ENCODE assay signal across 25 cellular contexts in the genomic region with DNA sequence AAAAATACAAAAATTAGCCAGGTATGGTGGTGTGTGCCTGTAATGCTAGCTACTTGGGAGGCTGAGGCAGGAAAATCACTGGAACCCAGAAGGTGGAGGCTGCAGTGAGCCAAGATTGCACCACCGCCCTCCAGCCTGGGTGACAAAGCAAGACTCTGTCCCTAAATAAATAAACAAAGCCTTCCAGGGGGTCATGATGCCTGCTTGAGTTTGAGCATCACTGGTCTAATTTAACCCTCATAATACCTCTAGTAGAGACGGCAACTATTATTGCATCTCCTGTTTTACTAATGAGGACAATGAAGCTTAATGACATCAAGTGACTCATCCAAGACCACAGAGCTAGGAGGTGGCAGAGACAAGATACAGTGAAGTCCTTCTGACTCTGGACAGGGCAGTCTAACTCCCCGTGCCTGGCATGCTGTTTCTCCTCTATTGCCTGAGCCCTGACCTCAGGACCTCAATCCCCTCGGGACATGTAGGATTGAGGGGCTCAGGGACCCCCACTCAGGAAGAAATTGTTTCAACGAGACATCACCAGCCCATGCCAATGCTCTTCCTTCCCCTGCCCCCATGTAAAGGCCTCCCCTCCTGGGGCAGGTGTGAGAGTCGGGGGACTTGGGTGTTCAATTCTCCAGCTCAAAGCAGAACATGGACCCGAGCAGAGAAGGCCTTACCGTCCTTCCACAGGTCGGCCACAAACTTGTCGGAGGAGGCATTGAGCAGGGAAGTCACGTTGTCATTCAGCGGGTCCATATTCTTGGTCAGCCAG.
"Had no signal": no experiment of that assay in that cellular context is flagged by ENCODE, and none has a peak within 500 bp of the region (broad histone marks: within the 10 kb centered on the region; RNA-seq: fewer than 3 reads in every experiment).

No MANE protein-coding gene starts in this region.

- H3K27ac ChIP-seq: adrenal gland, cardiac muscle cell, colonic mucosa, heart right ventricle, left lung, right lobe of liver, skin epidermis, tibial nerve, WERI-Rb-1 had no signal

- H3K4me3 ChIP-seq: adrenal gland, cardiac muscle cell, colonic mucosa, heart right ventricle, left lung, lung, right lobe of liver, skin epidermis, tibial nerve had no signal

- H3K4me1 ChIP-seq: adrenal gland, colonic mucosa, heart right ventricle, left lung, right lobe of liver, tibial nerve had no signal

- DNase-seq: activated CD4-positive, alpha-beta T cell treated with anti-CD3 and anti-CD28 coated beads for 48 hours; activated CD4-positive, alpha-beta T cell treated with anti-CD3 and anti-CD28 coated beads, Interleukin-2, amount 50 U/mL, for 48 hours; activated CD8-positive, alpha-beta memory T cell treated with anti-CD3 and anti-CD28 coated beads for 24 hours; activated effector memory CD4-positive, alpha-beta T cell treated with anti-CD3 and anti-CD28 coated beads, Interleukin-2, amount 50 U/mL, for 16 hours; activated naive CD4-positive, alpha-beta T cell treated with anti-CD3 and anti-CD28 coated beads for 36 hours; activated naive CD8-positive, alpha-beta T cell treated with anti-CD3 and anti-CD28 coated beads for 36 hours; adrenal gland; aorta; cerebellar nuclear complex; colonic mucosa; effector memory CD4-positive, alpha-beta T cell; heart right ventricle; kidney glomerular epithelial cell; left lung; mesendoderm; stimulated activated CD4-positive, alpha-beta T cell treated with anti-CD3 and anti-CD28 coated beads, Interleukin-4, amount 100 ng/mL, for 24 hours; WERI-Rb-1 had no signal

- H3K9me3 ChIP-seq: adrenal gland, colonic mucosa, left lung, right lobe of liver had no signal

- ATAC-seq: activated CD4-positive, CD25-positive, alpha-beta regulatory T cell treated with anti-CD3 and anti-CD28 coated beads, Interleukin-2, amount 50 U/mL, for 24 hours; heart right ventricle; left lung; natural killer cell treated with Interleukin-12 subunit alpha and Interleukin-12 subunit beta and Interleukin-15 and Interleukin-18, amount 100 ng/mL, for 72 hours; right lobe of liver; stimulated activated effector memory CD8-positive, alpha-beta T cell treated with anti-CD3 and anti-CD28 coated beads, Interleukin-12 subunit alpha, Interleukin-12 subunit beta, amount 100 ng/mL, for 72 hours had no signal

- H3K36me3 ChIP-seq: adrenal gland, cardiac muscle cell, colonic mucosa, left lung, right lobe of liver, WERI-Rb-1 had no signal

- H3K27me3 ChIP-seq: adrenal gland, colonic mucosa, right lobe of liver, tibial nerve had no signal
